In genomic region chr2:236131073-236131692, GRCh38 we compare ENCODE assay signal across 31 cellular contexts. TPM values are rescaled to one million over a fixed set of nuclear protein-coding genes. Genes with fewer than 3 reads are reported as not detected.
"Had no signal": no experiment of that assay in that cellular context is flagged by ENCODE, and none has a peak within 500 bp of the region (broad histone marks: within the 10 kb centered on the region; RNA-seq: fewer than 3 reads in every experiment).

No MANE protein-coding gene starts in this region.

- H3K36me3 ChIP-seq: colonic mucosa, thyroid gland had no signal

- H3K9ac ChIP-seq: parathyroid adenoma had no signal

- ATAC-seq: activated naive CD4-positive, alpha-beta T cell treated with anti-CD3 and anti-CD28 coated beads, Interleukin-2, amount 50 U/mL, for 72 hours; activated T-cell treated with anti-CD3 and anti-CD28 coated beads, Interleukin-2, amount 50 U/mL, for 72 hours; body of pancreas; left colon; naive thymus-derived CD4-positive, alpha-beta T cell; right cardiac atrium; stimulated activated naive B cell treated with anti-CD40 and anti-IgM and Interleukin-4, amounts not matched to agents 10 μg/mL and 1 μg/mL and 100 μg/mL, for 72 hours had no signal

- H3K4me1 ChIP-seq: body of pancreas, colonic mucosa, esophagus squamous epithelium, parathyroid adenoma, stomach, thyroid gland, upper lobe of left lung had no signal

- DNase-seq: activated CD4-positive, alpha-beta T cell treated with anti-CD3 and anti-CD28 coated beads for 4 hours; activated CD4-positive, alpha-beta T cell treated with anti-CD3 and anti-CD28 coated beads, Interleukin-2, amount 50 U/mL, for 4 hours; activated CD4-positive, CD25-positive, alpha-beta regulatory T cell; activated naive CD4-positive, alpha-beta T cell; activated T-cell treated with anti-CD3 and anti-CD28 coated beads for 4 hours; activated T-cell treated with anti-CD3 and anti-CD28 coated beads, Interleukin-2, amount 50 U/mL, for 72 hours; aorta; body of pancreas; cerebellar nuclear complex; colonic mucosa; effector CD8-positive, alpha-beta T cell; esophagus squamous epithelium; immature natural killer cell; kidney; left colon; midbrain; naive thymus-derived CD4-positive, alpha-beta T cell; nucleus accumbens; right cardiac atrium; stimulated activated CD4-positive, alpha-beta T cell treated with anti-CD3 and anti-CD28 coated beads, Interleukin-15, amount 100 ng/mL, for 24 hours; stimulated activated CD4-positive, alpha-beta T cell treated with anti-CD3 and anti-CD28 coated beads, Interleukin-2, amount 100 ng/mL, for 24 hours; stimulated activated naive B cell treated with anti-CD40 and anti-IgM and Interleukin-4, amounts not matched to agents 10 μg/mL and 1 μg/mL and 100 μg/mL, for 72 hours; stomach; thyroid gland; upper lobe of left lung had no signal

- H3K36me3 Mint-ChIP-seq: activated naive CD4-positive, alpha-beta T cell treated with anti-CD3 and anti-CD28 coated beads, Interleukin-2, amount 50 U/mL, for 72 hours; naive thymus-derived CD4-positive, alpha-beta T cell; stimulated activated naive B cell treated with anti-CD40 and anti-IgM and Interleukin-4, amounts not matched to agents 10 μg/mL and 1 μg/mL and 100 μg/mL, for 72 hours had no signal

- H3K27ac Mint-ChIP-seq: activated naive CD4-positive, alpha-beta T cell treated with anti-CD3 and anti-CD28 coated beads, Interleukin-2, amount 50 U/mL, for 72 hours; activated T-cell treated with anti-CD3 and anti-CD28 coated beads, Interleukin-2, amount 50 U/mL, for 72 hours; immature natural killer cell; naive thymus-derived CD4-positive, alpha-beta T cell; stimulated activated naive B cell treated with anti-CD40 and anti-IgM and Interleukin-4, amounts not matched to agents 10 μg/mL and 1 μg/mL and 100 μg/mL, for 72 hours had no signal

- FAIRE-seq: endometrium, kidney had no signal

- H3K27me3 ChIP-seq: body of pancreas, colonic mucosa, esophagus squamous epithelium, stomach, thyroid gland, upper lobe of left lung had no signal

- H3K9me3 Mint-ChIP-seq: activated naive CD4-positive, alpha-beta T cell treated with anti-CD3 and anti-CD28 coated beads, Interleukin-2, amount 50 U/mL, for 72 hours; activated T-cell treated with anti-CD3 and anti-CD28 coated beads, Interleukin-2, amount 50 U/mL, for 72 hours; immature natural killer cell; naive thymus-derived CD4-positive, alpha-beta T cell; neural crest cell had no signal

- H2AFZ ChIP-seq: parathyroid adenoma had no signal

- H3K4me3 Mint-ChIP-seq: activated T-cell treated with anti-CD3 and anti-CD28 coated beads, Interleukin-2, amount 50 U/mL, for 72 hours; immature natural killer cell; naive thymus-derived CD4-positive, alpha-beta T cell; neural crest cell; stimulated activated naive B cell treated with anti-CD40 and anti-IgM and Interleukin-4, amounts not matched to agents 10 μg/mL and 1 μg/mL and 100 μg/mL, for 72 hours had no signal

- H3K27ac ChIP-seq: body of pancreas, colonic mucosa, epithelial cell of prostate, esophagus squamous epithelium, parathyroid adenoma, stomach, thyroid gland, upper lobe of left lung had no signal

- H3K9me3 ChIP-seq: body of pancreas, colonic mucosa, esophagus squamous epithelium, stomach, thyroid gland, upper lobe of left lung had no signal

- H3K4me3 ChIP-seq: body of pancreas, colonic mucosa, esophagus squamous epithelium, stomach, thyroid gland, upper lobe of left lung had no signal

- H3K79me2 ChIP-seq: parathyroid adenoma had no signal

- H3K4me1 Mint-ChIP-seq: immature natural killer cell; naive thymus-derived CD4-positive, alpha-beta T cell; neural crest cell; stimulated activated naive B cell treated with anti-CD40 and anti-IgM and Interleukin-4, amounts not matched to agents 10 μg/mL and 1 μg/mL and 100 μg/mL, for 72 hours had no signal

RNA-seq across cellular contexts. Expression of gene GBX2, which starts 37.0 kb away (rescaled TPM):
- total RNA-seq: activated naive CD4-positive, alpha-beta T cell treated with anti-CD3 and anti-CD28 coated beads, Interleukin-2, amount 50 U/mL, for 72 hours; activated T-cell treated with anti-CD3 and anti-CD28 coated beads, Interleukin-2, amount 50 U/mL, for 72 hours; aorta; body of pancreas; colonic mucosa; esophagus squamous epithelium; kidney; left colon; naive thymus-derived CD4-positive, alpha-beta T cell; right cardiac atrium; thyroid gland; upper lobe of left lung had no signal
- polyA plus RNA-seq: adipose tissue; immature natural killer cell; naive thymus-derived CD4-positive, alpha-beta T cell; right cardiac atrium; stomach had no signal
